ENCODE assay signal across 1 cellular context in genomic region chr1:116465845-116466685, GRCh38.
TF ChIP-seq lines count a peak whose summit lies in the region.

No MANE protein-coding gene starts in this region.

TF ChIP-seq in HepG2, 621 proteins besides CTCF, POLR2A, EP300 and RAD21 (continued from another document and continues in another):
- TF ChIP-seq ASH2L (IDR thresholded peaks at IDR 0.05; ENCODE audit: insufficient read length, low read depth, low read length): peak; percentile 87
- TF ChIP-seq PTBP1 (IDR thresholded peaks at IDR 0.05; ENCODE audit: low read depth, low read length, poor library complexity, severe bottlenecking): no peak
- peak; percentile 95; the same call in 1 of the 2 replicates for TF ChIP-seq PHF21A (CRISPR knock-in tag; IDR thresholded peaks at IDR 0.05)
- 0 out of 2 replicates have a peak, but pooled peaks have one; percentile 34 for TF ChIP-seq ZNF777 (CRISPR knock-in tag; IDR thresholded peaks at IDR 0.05)
- no peak for TF ChIP-seq GTF3A (CRISPR knock-in tag; conservative IDR thresholded peaks at IDR 0.05)
- no peak for TF ChIP-seq FOXM1 (CRISPR knock-in tag; IDR thresholded peaks at IDR 0.05)
- TF ChIP-seq SAP130 (CRISPR knock-in tag; IDR thresholded peaks at IDR 0.05; ENCODE audit: low read depth): peak; percentile 86
- TF ChIP-seq MED8 (CRISPR knock-in tag; IDR thresholded peaks at IDR 0.05; ENCODE audit: insufficient replicate concordance): peak; percentile 75
- TF ChIP-seq GLMP (CRISPR knock-in tag; IDR thresholded peaks at IDR 0.05; ENCODE audit: borderline replicate concordance): no peak
- TF ChIP-seq ZNF75D (CRISPR knock-in tag; IDR thresholded peaks at IDR 0.05; ENCODE audit: borderline replicate concordance): no peak
- TF ChIP-seq ZNF879 (CRISPR knock-in tag; IDR thresholded peaks at IDR 0.05): no peak
- no peak for TF ChIP-seq MAFF (IDR thresholded peaks at IDR 0.05; ENCODE audit: low read depth, low read length)
- TF ChIP-seq TBL1XR1 (IDR thresholded peaks at IDR 0.05; ENCODE audit: borderline replicate concordance, low read length, partially characterized antibody): peak; percentile 90
- TF ChIP-seq ZNF713 (CRISPR knock-in tag; IDR thresholded peaks at IDR 0.05): no peak
- no peak for TF ChIP-seq ZKSCAN8 (CRISPR knock-in tag; IDR thresholded peaks at IDR 0.05; ENCODE audit: borderline replicate concordance)
- TF ChIP-seq MZF1 (CRISPR knock-in tag; IDR thresholded peaks at IDR 0.05; ENCODE audit: borderline replicate concordance): no peak
- peak; percentile 83; the same call in 1 of the 2 replicates for TF ChIP-seq MEIS2 (CRISPR knock-in tag; IDR thresholded peaks at IDR 0.05)
- peak; percentile 48; the same call in 1 of the 2 replicates for TF ChIP-seq MYPOP (CRISPR knock-in tag; IDR thresholded peaks at IDR 0.05)
- no peak for TF ChIP-seq ZKSCAN1 (IDR thresholded peaks at IDR 0.05; ENCODE audit: low read length)
- TF ChIP-seq ZNF772 (CRISPR knock-in tag; IDR thresholded peaks at IDR 0.05): peak; percentile 50; the same call in 1 of the 2 replicates
- no peak for TF ChIP-seq ZNF556 (CRISPR knock-in tag; IDR thresholded peaks at IDR 0.05; ENCODE audit: borderline replicate concordance)
- no peak for TF ChIP-seq ZBED4 (CRISPR knock-in tag; IDR thresholded peaks at IDR 0.05; ENCODE audit: borderline replicate concordance)
- TF ChIP-seq ZNF644 (CRISPR knock-in tag; IDR thresholded peaks at IDR 0.05; ENCODE audit: low read depth): peak; percentile 47; the same call in 1 of the 2 replicates
- no peak for TF ChIP-seq ZNF382 (CRISPR knock-in tag; IDR thresholded peaks at IDR 0.05; ENCODE audit: borderline replicate concordance)
- no peak for TF ChIP-seq U2AF2 (IDR thresholded peaks at IDR 0.05; ENCODE audit: low read depth, low read length)
- no peak for TF ChIP-seq ZNF564 (CRISPR knock-in tag; IDR thresholded peaks at IDR 0.05)
- peak; percentile 36; the same call in 1 of the 2 replicates for TF ChIP-seq IRF9 (CRISPR knock-in tag; IDR thresholded peaks at IDR 0.05; ENCODE audit: borderline replicate concordance)
- TF ChIP-seq ZNF850 (CRISPR knock-in tag; conservative IDR thresholded peaks at IDR 0.05): no peak
- TF ChIP-seq DBP (CRISPR knock-in tag; IDR thresholded peaks at IDR 0.05; ENCODE audit: not compliant biosample characterization): no peak
- peak; percentile 64 for TF ChIP-seq PPARG (CRISPR knock-in tag; conservative IDR thresholded peaks at IDR 0.05)
- no peak for TF ChIP-seq ZNF274 (CRISPR knock-in tag; IDR thresholded peaks at IDR 0.05)
- TF ChIP-seq ZNF33A (CRISPR knock-in tag; IDR thresholded peaks at IDR 0.05; ENCODE audit: borderline replicate concordance): no peak
- no peak for TF ChIP-seq ZNF383 (CRISPR knock-in tag; IDR thresholded peaks at IDR 0.05; ENCODE audit: borderline replicate concordance)
- no peak for TF ChIP-seq ZNF275 (CRISPR knock-in tag; IDR thresholded peaks at IDR 0.05; ENCODE audit: borderline replicate concordance)
- peak; percentile 96 for TF ChIP-seq ZBTB7B (CRISPR knock-in tag; IDR thresholded peaks at IDR 0.05)
- TF ChIP-seq MTERF4 (CRISPR knock-in tag; IDR thresholded peaks at IDR 0.05): no peak
- TF ChIP-seq ZNF343 (CRISPR knock-in tag; IDR thresholded peaks at IDR 0.05): no peak
- no peak; the same call in 1 of the 2 replicates for TF ChIP-seq ZBTB10 (CRISPR knock-in tag; IDR thresholded peaks at IDR 0.05; ENCODE audit: borderline replicate concordance)
- TF ChIP-seq ZNF207 (IDR thresholded peaks at IDR 0.05; ENCODE audit: borderline replicate concordance): no peak
- no peak for TF ChIP-seq MAFK (conservative IDR thresholded peaks at IDR 0.05 in 1 of 2, IDR thresholded peaks at IDR 0.05 in 1 of 2; ENCODE audit: low read length in 2 of 2)
- TF ChIP-seq TOPORS (CRISPR knock-in tag; IDR thresholded peaks at IDR 0.05): no peak
- no peak for TF ChIP-seq ZSCAN30 (CRISPR knock-in tag; IDR thresholded peaks at IDR 0.05)
- TF ChIP-seq ZNF484 (CRISPR knock-in tag; IDR thresholded peaks at IDR 0.05; ENCODE audit: borderline replicate concordance, low read depth): no peak
- TF ChIP-seq TAF15 (IDR thresholded peaks at IDR 0.05; ENCODE audit: low read depth, low read length, poor library complexity, severe bottlenecking): no peak
- no peak for TF ChIP-seq KLF9 (CRISPR knock-in tag; IDR thresholded peaks at IDR 0.05; ENCODE audit: low read depth)
- peak; percentile 59; the same call in 1 of the 2 replicates for TF ChIP-seq FOXP1 (IDR thresholded peaks at IDR 0.05)
- peak; percentile 87 for TF ChIP-seq FOXP1 (CRISPR knock-in tag; IDR thresholded peaks at IDR 0.05)
- no peak for TF ChIP-seq TCF12 (IDR thresholded peaks at IDR 0.05)
- no peak for TF ChIP-seq TCF12 (CRISPR knock-in tag; IDR thresholded peaks at IDR 0.05)
- TF ChIP-seq ZNF510 (CRISPR knock-in tag; IDR thresholded peaks at IDR 0.05; ENCODE audit: low read depth): no peak
- TF ChIP-seq SMARCC2 (IDR thresholded peaks at IDR 0.05): no peak
- TF ChIP-seq TGIF2 (CRISPR knock-in tag; IDR thresholded peaks at IDR 0.05): no peak
- peak; percentile 84 for TF ChIP-seq SOX5 (CRISPR knock-in tag; IDR thresholded peaks at IDR 0.05; ENCODE audit: borderline replicate concordance)
- peak; percentile 38; the same call in 1 of the 2 replicates for TF ChIP-seq EHMT2 (IDR thresholded peaks at IDR 0.05; ENCODE audit: borderline replicate concordance, low read depth, low read length)
- no peak for TF ChIP-seq JARID2 (CRISPR knock-in tag; IDR thresholded peaks at IDR 0.05; ENCODE audit: insufficient replicate concordance)
- TF ChIP-seq HNRNPH1 (optimal IDR thresholded peaks at IDR 0.05; ENCODE audit: low read depth, low read length): no peak
- TF ChIP-seq E2F1 (CRISPR knock-in tag; IDR thresholded peaks at IDR 0.05): peak; percentile 41; the same call in 1 of the 2 replicates
- TF ChIP-seq ATF7 (IDR thresholded peaks at IDR 0.05): no peak
- TF ChIP-seq ATF7 (CRISPR knock-in tag; IDR thresholded peaks at IDR 0.05): no peak
- TF ChIP-seq CERS6 (CRISPR knock-in tag; IDR thresholded peaks at IDR 0.05): no peak
- no peak for TF ChIP-seq SP140L (CRISPR knock-in tag; IDR thresholded peaks at IDR 0.05; ENCODE audit: borderline replicate concordance)
